ENCODE assay signal across 9 cellular contexts in genomic region chr5:116358911-116359418, GRCh38.
DNase-seq lines count a peak whose midpoint lies in the region; ATAC-seq, FAIRE-seq and TF ChIP-seq lines count a peak whose summit lies in the region.
"Had no signal": no experiment of that assay in that cellular context is flagged by ENCODE, and none has a peak within 500 bp of the region (broad histone marks: within the 10 kb centered on the region; RNA-seq: fewer than 3 reads in every experiment).

No MANE protein-coding gene starts in this region.

- ATAC-seq in GM21381 (IDR thresholded peaks at IDR 0.05; ENCODE audit: unreplicated experiment) = peak; percentile 99
- ATAC-seq in HG03354 (IDR thresholded peaks at IDR 0.05; ENCODE audit: poor library complexity, severe bottlenecking, unreplicated experiment) = peak; percentile 99
- ATAC-seq in K562 = peak; percentile 77
- ATAC-seq in esophagus mucosa = no peak

- H3K79me2 ChIP-seq in K562 (ENCODE audit: control insufficient read depth, insufficient read depth, low read length) = no peaks in the 10 kb centered on the region

- no peak for TF ChIP-seq RAD21 in K562 (CRISPR knock-in tag; conservative IDR thresholded peaks at IDR 0.05 in 1 of 2, IDR thresholded peaks at IDR 0.05 in 1 of 2)

- DNase-seq in GM12864 (ENCODE audit: low read depth) = peak; percentile 48
- peak in 1 of 4 experiments; percentile 20 for DNase-seq in K562 (ENCODE audit: extremely low read depth in 1 of 4, low spot score in 3 of 4)
- DNase-seq in NCI-H345 treated with DMSO at 0.1 percent for 48 hours (lab: John Stamatoyannopoulos, UW; ENCODE audit: unreplicated experiment) = no peak
- DNase-seq in stimulated activated CD4-positive, alpha-beta T cell treated with anti-CD3 and anti-CD28 coated beads, Interleukin-12 subunit alpha, Interleukin-12 subunit beta, amount 100 ng/mL, for 4 hours = no peak
- no peak for DNase-seq in NCI-H1694 treated with DMSO at 0.1 percent for 48 hours (lab: John Stamatoyannopoulos, UW)

- intact Hi-C loops in K562 (cut with micrococcal nuclease) = no loop called here

- no peak overlapping the region for H3K4me3 ChIP-seq in GM12864 (ENCODE audit: low read depth, low read length)
- H3K4me3 ChIP-seq in K562 = no peak overlapping the region

- no peak overlapping the region for H2AFZ ChIP-seq in K562 (ENCODE audit: low read depth, low read length)

- peaks cover 13 to 24% of the 10 kb centered on the region in 2 experiments for H3K4me1 ChIP-seq in K562 (replicated peaks in 1 of 2; ENCODE audit: control insufficient read depth in 2 of 2, insufficient read depth in 2 of 2, low read length in 2 of 2)

- no peaks in the 10 kb centered on the region for H3K9me1 ChIP-seq in K562 (ENCODE audit: control insufficient read depth, insufficient read depth, low read length)

- TF ChIP-seq CTCF in GM12864 (IDR thresholded peaks at IDR 0.05; ENCODE audit: low read depth, low read length, missing control alignments) = no peak
- no peak for TF ChIP-seq CTCF in K562 (IDR thresholded peaks at IDR 0.05 in 2 of 3, conservative IDR thresholded peaks at IDR 0.05 in 1 of 3; ENCODE audit: insufficient read depth in 2 of 3, low read depth in 1 of 3, low read length in 3 of 3)

- H3K27me3 ChIP-seq in K562 (ENCODE audit: control insufficient read depth in 2 of 2, insufficient read depth in 2 of 2, low read length in 2 of 2) = no peaks in the 10 kb centered on the region

- TF ChIP-seq POLR2A in K562 (conservative IDR thresholded peaks at IDR 0.05) = no peak

- no peak overlapping the region for H3K9ac ChIP-seq in K562 (ENCODE audit: insufficient read depth in 1 of 2, low read depth in 2 of 2, low read length in 2 of 2)

- POLR2A ChIA-PET in K562 (lab: Yijun Ruan, JAX) = interaction anchor here (2.5 kb wide), 1 partner anchor 11 kb away, joined by 11 read pairs; no protein-coding TSS in a partner anchor

- H4K20me1 ChIP-seq in K562 (replicated peaks; ENCODE audit: control insufficient read depth, insufficient read depth, low read length) = no peaks in the 10 kb centered on the region

- no peaks in the 10 kb centered on the region for H3K36me3 ChIP-seq in K562 (ENCODE audit: control insufficient read depth, insufficient read depth, low read length)

- FAIRE-seq in K562 (lab: Jason Lieb, UNC) = peak; percentile 32
- FAIRE-seq: endothelial cell of umbilical vein had no signal

- BruUV-seq in K562 (replicated peaks; lab: Mats Ljungman, UMichigan) = no TSS peak

- CTCF ChIA-PET in K562 (lab: Yijun Ruan, JAX; ENCODE audit: low intra/inter-chr PET ratio) = no interaction called here

- no peak overlapping the region for H3K4me2 ChIP-seq in K562 (ENCODE audit: insufficient read depth, low read length)

- no peaks in the 10 kb centered on the region for H3K9me3 ChIP-seq in K562 (replicated peaks; ENCODE audit: control insufficient read depth, insufficient read depth, low read depth, low read length)

- peak overlapping the region; percentile 63; the same call in 1 of the 3 replicates for H3K27ac ChIP-seq in K562 (ENCODE audit: extremely low read depth, low read depth, low read length)

- 0% methylated on average over 1 of the region's 1 CpG for WGBS in K562 (ENCODE audit: insufficient coverage, low coverage, missing lambda C conversion rate)

- in situ Hi-C loops in K562 (cut with MboI) = no loop called here

- TF ChIP-seq EP300 in K562 (IDR thresholded peaks at IDR 0.05; ENCODE audit: low read length) = peak; percentile 62

TF ChIP-seq in K562, 482 proteins besides CTCF, POLR2A, EP300 and RAD21 (continues in another document):
- TF ChIP-seq RBBP5 (IDR thresholded peaks at IDR 0.05; ENCODE audit: borderline replicate concordance, insufficient read depth, low read length, poor library complexity, severe bottlenecking) (no peak), XRCC4 (IDR thresholded peaks at IDR 0.05; ENCODE audit: extremely low read depth, insufficient read depth, insufficient read length) (no peak), ZEB2 (IDR thresholded peaks at IDR 0.05) (peak; percentile 86), ERF (CRISPR knock-in tag; IDR thresholded peaks at IDR 0.05) (no peak), PTRF (tag; IDR thresholded peaks at IDR 0.05) (no peak), MCM2 (IDR thresholded peaks at IDR 0.05; ENCODE audit: low read depth) (no peak), ZNF766 (CRISPR knock-in tag; conservative IDR thresholded peaks at IDR 0.05) (0 out of 2 replicates have a peak, but pooled peaks have one; percentile 24), HDAC2 (IDR thresholded peaks at IDR 0.05) (peak; percentile 71), MECOM (CRISPR knock-in tag; IDR thresholded peaks at IDR 0.05) (no peak), BCOR (IDR thresholded peaks at IDR 0.05) (peak; percentile 90), KLF16 (IDR thresholded peaks at IDR 0.05) (peak; percentile 50; the same call in 1 of the 2 replicates), SRSF7 (optimal IDR thresholded peaks at IDR 0.05; ENCODE audit: low read depth, low read length) (no peak), ZFP36 (IDR thresholded peaks at IDR 0.05; ENCODE audit: low read depth, low read length, partially characterized antibody) (peak; percentile 88), MEIS2 (IDR thresholded peaks at IDR 0.05; ENCODE audit: partially characterized antibody) (peak; percentile 86), ZNF589 (CRISPR knock-in tag; IDR thresholded peaks at IDR 0.05; ENCODE audit: low read depth) (no peak), TRIM25 (IDR thresholded peaks at IDR 0.05; ENCODE audit: borderline replicate concordance) (no peak), C11orf30 (IDR thresholded peaks at IDR 0.05; ENCODE audit: low read depth) (no peak), KDM1A (IDR thresholded peaks at IDR 0.05) (peak; percentile 61 to 74), E2F4 (CRISPR knock-in tag; IDR thresholded peaks at IDR 0.05; ENCODE audit: low read depth) (no peak), ATF3 (IDR thresholded peaks at IDR 0.05) (peak; percentile 61; the same call in 1 of the 2 replicates), ATF3 (CRISPR knock-in tag; conservative IDR thresholded peaks at IDR 0.05) (0 out of 2 replicates have a peak, but pooled peaks have one; percentile 40), TCF3 (CRISPR knock-in tag; IDR thresholded peaks at IDR 0.05) (peak; percentile 61; the same call in 1 of the 2 replicates), PKNOX1 (IDR thresholded peaks at IDR 0.05) (peak; percentile 38; the same call in 1 of the 2 replicates), CBFA2T3 (IDR thresholded peaks at IDR 0.05) (peak; percentile 56), TEAD4 (IDR thresholded peaks at IDR 0.05; ENCODE audit: low read length) (peak; percentile 47; the same call in 1 of the 2 replicates), TEAD4 (CRISPR knock-in tag; IDR thresholded peaks at IDR 0.05; ENCODE audit: borderline replicate concordance) (no peak), SMARCA4 (IDR thresholded peaks at IDR 0.05) (peak; percentile 70), SP1 (CRISPR knock-in tag; IDR thresholded peaks at IDR 0.05) (0 out of 2 replicates have a peak, but pooled peaks have one; percentile 25), FOXA3 (CRISPR knock-in tag; conservative IDR thresholded peaks at IDR 0.05 in 1 of 2, IDR thresholded peaks at IDR 0.05 in 1 of 2) (peak in 1 of 2 experiments; percentile 86; a peak in 3 of 4 replicates), TGIF2 (CRISPR knock-in tag; IDR thresholded peaks at IDR 0.05) (no peak), ZC3H11A (IDR thresholded peaks at IDR 0.05; ENCODE audit: low read depth, low read length) (no peak)
